In genomic region chr6:17280552-17281090, GRCh38 we compare ENCODE assay signal across 8 cellular contexts.
DNase-seq lines count a peak whose midpoint lies in the region; ATAC-seq and TF ChIP-seq lines count a peak whose summit lies in the region.

No MANE protein-coding gene starts in this region.

- H3K27ac Mint-ChIP-seq in activated naive CD8-positive, alpha-beta T cell treated with anti-CD3 and anti-CD28 coated beads, Interleukin-2, amount 50 U/mL, for 24 hours, result no peak overlapping the region

- in situ Hi-C loops in GM13976 (cut with MboI; ENCODE audit: low sequenced_read_pairs, unreplicated experiment), result no loop called here

- H3K36me3 Mint-ChIP-seq in activated naive CD8-positive, alpha-beta T cell treated with anti-CD3 and anti-CD28 coated beads, Interleukin-2, amount 50 U/mL, for 24 hours (ENCODE audit: low read depth), result peaks cover 3% of the 10 kb centered on the region

- DNase-seq in GM13976 (ENCODE audit: low spot score), result peak; percentile 15
- peak; percentile 6 for DNase-seq in activated naive CD8-positive, alpha-beta T cell treated with anti-CD3 and anti-CD28 coated beads, Interleukin-2, amount 50 U/mL, for 24 hours
- DNase-seq in hepatic stellate cell (ENCODE audit: low spot score), result peak; percentile 40
- DNase-seq in retina, result peak; percentile 73
- DNase-seq in activated effector memory CD4-positive, alpha-beta T cell treated with Interleukin-2 at 50 U/mL for 16 hours, result no peak
- DNase-seq in activated CD4-positive, alpha-beta T cell treated with anti-CD3 and anti-CD28 coated beads for 4 hours, result no peak
- no peak for DNase-seq in NCI-H2081 treated with DMSO at 0.1 percent for 48 hours (lab: John Stamatoyannopoulos, UW)

- peaks cover 65% of the 10 kb centered on the region for H3K27me3 Mint-ChIP-seq in activated naive CD8-positive, alpha-beta T cell treated with anti-CD3 and anti-CD28 coated beads, Interleukin-2, amount 50 U/mL, for 24 hours

- H3K9me3 Mint-ChIP-seq in activated naive CD8-positive, alpha-beta T cell treated with anti-CD3 and anti-CD28 coated beads, Interleukin-2, amount 50 U/mL, for 24 hours, result no peaks in the 10 kb centered on the region

- peak; percentile 48 for ATAC-seq in activated naive CD8-positive, alpha-beta T cell treated with anti-CD3 and anti-CD28 coated beads, Interleukin-2, amount 50 U/mL, for 24 hours
- no peak for ATAC-seq in GM18498 (IDR thresholded peaks at IDR 0.05; ENCODE audit: unreplicated experiment)

- H3K4me3 Mint-ChIP-seq in activated naive CD8-positive, alpha-beta T cell treated with anti-CD3 and anti-CD28 coated beads, Interleukin-2, amount 50 U/mL, for 24 hours, result no peak overlapping the region

- H3K4me1 Mint-ChIP-seq in activated naive CD8-positive, alpha-beta T cell treated with anti-CD3 and anti-CD28 coated beads, Interleukin-2, amount 50 U/mL, for 24 hours, result peaks cover 9% of the 10 kb centered on the region

- TF ChIP-seq CTCF in GM13976 (IDR thresholded peaks at IDR 0.05; ENCODE audit: borderline replicate concordance, control extremely low read depth, extremely low read depth, insufficient read depth, missing control alignments), result no peak

Comparison
In these comparisons a context has a peak if more than half of its experiments do, and no peak if none do; other contexts are left out.
1. DNase-seq: peak in GM13976 (single experiment), activated naive CD8-positive, alpha-beta T cell treated with anti-CD3 and anti-CD28 coated beads, Interleukin-2, amount 50 U/mL, for 24 hours (single experiment), hepatic stellate cell (single experiment) and retina (single experiment); none in activated effector memory CD4-positive, alpha-beta T cell treated with Interleukin-2 at 50 U/mL for 16 hours (single experiment), activated CD4-positive, alpha-beta T cell treated with anti-CD3 and anti-CD28 coated beads for 4 hours (0 of 2) and NCI-H2081 treated with DMSO at 0.1 percent for 48 hours (single experiment).